Comparison of ENCODE assay signal across 9 cellular contexts in the genomic region with DNA sequence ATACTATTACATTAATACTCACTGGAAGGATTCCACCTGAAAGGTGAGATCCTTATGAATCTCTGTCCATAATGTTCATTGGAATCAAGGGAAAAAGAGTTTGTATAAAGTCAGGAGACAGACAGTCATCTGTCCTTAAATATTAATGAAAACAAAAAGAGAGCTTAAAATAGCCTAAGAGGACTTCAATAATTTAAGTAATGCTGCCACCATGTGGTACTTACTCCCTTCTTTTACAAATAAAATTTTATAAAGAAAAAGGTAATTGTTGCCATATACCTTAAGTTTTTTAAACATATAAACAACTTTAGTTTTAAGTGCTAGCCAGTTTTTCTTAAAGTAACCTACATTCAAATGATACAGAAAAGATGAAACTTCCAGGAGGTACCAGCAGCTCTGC. TPM values are rescaled to one million over a fixed set of nuclear protein-coding genes. Genes with fewer than 3 reads are reported as not detected.
DNase-seq lines count a peak whose midpoint lies in the region; ATAC-seq and TF ChIP-seq lines count a peak whose summit lies in the region.
"Had no signal": no experiment of that assay in that cellular context is flagged by ENCODE, and none has a peak within 500 bp of the region (broad histone marks: within the 10 kb centered on the region; RNA-seq: fewer than 3 reads in every experiment).

No MANE protein-coding gene starts in this region.

- H3K4me1 ChIP-seq in heart right ventricle (peaks cover 0 to 23% (median 10%) of the 10 kb centered on the region in 9 donors), right cardiac atrium (ENCODE audit: control insufficient read depth, insufficient read depth, low read length) (peaks cover 1% of the 10 kb centered on the region), OCI-LY3 (ENCODE audit: low read length) (no peaks in the 10 kb centered on the region)

- DNase-seq in heart right ventricle (no peak), right cardiac atrium (no peak), fibroblast of gingiva (ENCODE audit: low read depth) (peak; percentile 50), type B pancreatic cell (ENCODE audit: extremely low spot score, unreplicated experiment) (no peak)
- no peak for DNase-seq in activated T-cell treated with anti-CD3 and anti-CD28 coated beads, Interleukin-2, amount 50 U/mL, for 24 hours
- no peak for DNase-seq in effector CD4-positive, alpha-beta T cell
- DNase-seq: activated naive CD4-positive, alpha-beta T cell treated with anti-CD3 and anti-CD28 coated beads for 36 hours had no signal

- no peaks in the 10 kb centered on the region for H3K9me3 Mint-ChIP-seq in type B pancreatic cell
- H3K9me3 Mint-ChIP-seq in activated T-cell treated with anti-CD3 and anti-CD28 coated beads, Interleukin-2, amount 50 U/mL, for 24 hours: no peaks in the 10 kb centered on the region
- H3K9me3 Mint-ChIP-seq: activated naive CD4-positive, alpha-beta T cell treated with anti-CD3 and anti-CD28 coated beads for 36 hours had no signal

- no peak overlapping the region for H2AFZ ChIP-seq in OCI-LY3 (ENCODE audit: low read depth, low read length)

- H3K4me2 ChIP-seq in OCI-LY3 (ENCODE audit: low read length): no peak overlapping the region

- ATAC-seq in heart right ventricle (peak in 1 of 8 donors; percentile 15), right cardiac atrium (no peak), HG03025 (IDR thresholded peaks at IDR 0.05; ENCODE audit: low FRiP score, unreplicated experiment) (no peak)

- peaks cover 12% of the 10 kb centered on the region for H3K79me2 ChIP-seq in OCI-LY3 (ENCODE audit: low read length)

- intact Hi-C loops in heart right ventricle (cut with DNase I) (loop anchor here in 6 of 10 donors (1.0 to 10.0 kb wide), 9 partner anchors 54 to 337 kb away; a partner anchor contains a TSS), right cardiac atrium (cut with DNase I) (loop anchor here in 2 of 4 donors (5.0 kb wide), 1 partner anchor 337 kb away; no protein-coding TSS in a partner anchor)

- TF ChIP-seq CTCF in heart right ventricle (IDR thresholded peaks at IDR 0.05): peak in 8 of 9 donors; percentile 7 to 67 (median 56)
- TF ChIP-seq CTCF in OCI-LY3 (IDR thresholded peaks at IDR 0.05; ENCODE audit: low read depth, low read length): peak; percentile 37; the same call in 1 of the 2 replicates
- peak; percentile 60 for TF ChIP-seq CTCF in type B pancreatic cell (conservative IDR thresholded peaks at IDR 0.05)

- no peak overlapping the region for H3K27ac Mint-ChIP-seq in type B pancreatic cell
- H3K27ac Mint-ChIP-seq in activated T-cell treated with anti-CD3 and anti-CD28 coated beads, Interleukin-2, amount 50 U/mL, for 24 hours: no peak overlapping the region
- H3K27ac Mint-ChIP-seq: activated naive CD4-positive, alpha-beta T cell treated with anti-CD3 and anti-CD28 coated beads for 36 hours had no signal

- H3K36me3 Mint-ChIP-seq in type B pancreatic cell: peaks cover 15% of the 10 kb centered on the region
- H3K36me3 Mint-ChIP-seq in activated T-cell treated with anti-CD3 and anti-CD28 coated beads, Interleukin-2, amount 50 U/mL, for 24 hours (ENCODE audit: low read depth): peaks cover 68% of the 10 kb centered on the region

- no peaks in the 10 kb centered on the region for H3K27me3 Mint-ChIP-seq in type B pancreatic cell
- H3K27me3 Mint-ChIP-seq in activated T-cell treated with anti-CD3 and anti-CD28 coated beads, Interleukin-2, amount 50 U/mL, for 24 hours: no peaks in the 10 kb centered on the region

- H3K27ac ChIP-seq in heart right ventricle (no peak overlapping the region), right cardiac atrium (ENCODE audit: low read length) (no peak overlapping the region), OCI-LY3 (ENCODE audit: low read length) (no peak overlapping the region)

- H3K27me3 ChIP-seq in heart right ventricle: no peaks in the 10 kb centered on the region
- no peaks in the 10 kb centered on the region for H3K27me3 ChIP-seq in right cardiac atrium (ENCODE audit: control insufficient read depth, insufficient read depth)
- no peaks in the 10 kb centered on the region for H3K27me3 ChIP-seq in OCI-LY3 (ENCODE audit: low read depth, low read length)

- no peak overlapping the region for H3K9ac ChIP-seq in OCI-LY3 (ENCODE audit: low read length)

- peaks cover 6% of the 10 kb centered on the region for H3K4me1 Mint-ChIP-seq in type B pancreatic cell (ENCODE audit: unreplicated experiment)
- peaks cover 11% of the 10 kb centered on the region for H3K4me1 Mint-ChIP-seq in activated T-cell treated with anti-CD3 and anti-CD28 coated beads, Interleukin-2, amount 50 U/mL, for 24 hours (ENCODE audit: low read depth)

- no peak overlapping the region for H3K4me3 ChIP-seq in heart right ventricle
- H3K4me3 ChIP-seq in right cardiac atrium (ENCODE audit: low read length): no peak overlapping the region
- no peak overlapping the region for H3K4me3 ChIP-seq in OCI-LY3 (ENCODE audit: low read length)

- H3K36me3 ChIP-seq in heart right ventricle (peaks cover 0 to 67% (median 0%) of the 10 kb centered on the region in 9 donors), OCI-LY3 (replicated peaks; ENCODE audit: low read depth, low read length) (peaks cover 26% of the 10 kb centered on the region)

- no peaks in the 10 kb centered on the region for H4K20me1 ChIP-seq in OCI-LY3 (ENCODE audit: insufficient read depth, low read length)

- no peak overlapping the region for H3K4me3 Mint-ChIP-seq in type B pancreatic cell
- H3K4me3 Mint-ChIP-seq in activated T-cell treated with anti-CD3 and anti-CD28 coated beads, Interleukin-2, amount 50 U/mL, for 24 hours: no peak overlapping the region
- H3K4me3 Mint-ChIP-seq: activated naive CD4-positive, alpha-beta T cell treated with anti-CD3 and anti-CD28 coated beads for 36 hours had no signal

- H3K9me3 ChIP-seq in heart right ventricle (no peaks in the 10 kb centered on the region), right cardiac atrium (ENCODE audit: control insufficient read depth, low read length) (no peaks in the 10 kb centered on the region), OCI-LY3 (ENCODE audit: insufficient read depth, low read length) (no peaks in the 10 kb centered on the region)

RNA-seq across cellular contexts. Expression of a gene that starts 5.1 kb away (rescaled TPM):
- 10 to 100 TPM in 5 of 10 donors, 1 to 10 TPM in 5; 6.8 to 14.1 (median 9.7) TPM for total RNA-seq in heart right ventricle
- 1 to 10 TPM; 3.6 to 4.0 TPM for polyA plus RNA-seq in heart right ventricle
- 10 to 100 TPM in 1 of 4 donors, 1 to 10 TPM in 3; 7.1 to 10.9 (median 8.9) TPM for total RNA-seq in right cardiac atrium
- 6.1 TPM for polyA plus RNA-seq in right cardiac atrium
- 8.8 and 14.2 TPM in 2 replicates for total RNA-seq in type B pancreatic cell (ENCODE audit: low replicate concordance)

RNA-seq across cellular contexts. Expression of a gene that starts 43.2 kb away (rescaled TPM):
- total RNA-seq in heart right ventricle (10 to 100 TPM in 9 of 10 donors, 1 to 10 TPM in 1; 10.0 to 18.4 (median 13.3) TPM), right cardiac atrium (10 to 100 TPM; 12.9 to 14.6 (median 13.8) TPM), type B pancreatic cell (ENCODE audit: low replicate concordance) (26.5 and 37.0 TPM in 2 replicates)
- polyA plus RNA-seq in heart right ventricle (10 to 100 TPM; 11.9 to 43.8 TPM), right cardiac atrium (26.3 TPM)
